In the genomic region with DNA sequence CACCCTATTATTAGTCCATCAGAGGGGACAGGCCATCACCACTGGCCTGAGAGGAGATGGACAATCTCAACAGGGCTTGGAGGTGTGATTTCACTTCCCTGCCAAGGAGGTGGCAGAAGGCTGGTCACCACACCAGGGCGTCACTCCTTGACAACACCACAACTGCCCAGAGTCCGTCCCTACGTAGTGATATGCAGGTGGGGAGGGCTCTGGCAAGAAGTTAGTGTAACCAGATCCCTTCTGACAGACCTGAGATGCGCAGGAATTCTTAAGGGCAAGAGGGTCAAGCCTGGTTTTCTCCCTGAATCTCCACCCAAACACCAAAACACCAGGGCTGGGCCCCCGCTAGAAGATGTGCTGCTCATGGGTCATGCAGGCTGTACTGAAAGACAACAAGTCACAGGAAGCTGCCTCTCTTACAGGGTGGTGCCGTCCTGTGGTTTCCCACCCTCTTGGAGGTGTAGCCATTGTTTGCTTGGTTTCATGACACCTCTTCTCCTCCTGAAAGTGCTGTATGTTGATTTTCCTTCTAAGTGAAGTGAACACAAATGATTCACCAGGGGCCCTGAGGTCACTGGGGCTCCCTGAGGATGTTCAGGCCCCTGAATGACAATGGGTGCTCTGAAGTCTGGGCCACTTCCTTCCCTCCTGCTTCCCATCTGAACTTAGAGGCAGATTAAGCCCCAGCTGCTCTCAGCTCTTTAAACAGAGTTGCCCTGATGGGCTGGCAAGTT, we compare ENCODE assay signal across 8 cellular contexts. TPM values are rescaled to one million over a fixed set of nuclear protein-coding genes. Genes with fewer than 3 reads are reported as not detected.
DNase-seq lines count a peak whose midpoint lies in the region; ATAC-seq and TF ChIP-seq lines count a peak whose summit lies in the region.

No MANE protein-coding gene starts in this region.

- ATAC-seq in T-cell (replicated peaks in 1 of 4): peak; percentile 89 to 95 (median 92)
- peak; percentile 99 for ATAC-seq in activated naive CD8-positive, alpha-beta T cell treated with anti-CD3 and anti-CD28 coated beads, Interleukin-2, amount 50 U/mL, for 24 hours

- H3K4me3 Mint-ChIP-seq in T-cell (peak overlapping the region; percentile 52 to 75 (median 75)), HFFc6 (no peak overlapping the region)
- no peak overlapping the region for H3K4me3 Mint-ChIP-seq in activated naive CD8-positive, alpha-beta T cell treated with anti-CD3 and anti-CD28 coated beads, Interleukin-2, amount 50 U/mL, for 24 hours

- H3K27me3 Mint-ChIP-seq in T-cell (no peaks in the 10 kb centered on the region), HFFc6 (ENCODE audit: insufficient read depth) (peaks cover 2% of the 10 kb centered on the region; the same call in 1 of the 2 replicates)
- H3K27me3 Mint-ChIP-seq in activated naive CD8-positive, alpha-beta T cell treated with anti-CD3 and anti-CD28 coated beads, Interleukin-2, amount 50 U/mL, for 24 hours: no peaks in the 10 kb centered on the region

- CTCF ChIA-PET in T-cell (lab: Charles Lee): interaction anchor here in 1 of 2 donors (1.0 to 1.5 kb wide), 4 partner anchors 22 to 173 kb away, joined by 3 to 7 read pairs (median 4); partner anchors contain the start of gene ATXN7L1

- peak overlapping the region; percentile 91 to 94 for H3K27ac Mint-ChIP-seq in T-cell
- peak overlapping the region; percentile 28 for H3K27ac Mint-ChIP-seq in activated naive CD8-positive, alpha-beta T cell treated with anti-CD3 and anti-CD28 coated beads, Interleukin-2, amount 50 U/mL, for 24 hours
- H3K27ac Mint-ChIP-seq in HFFc6: no peak overlapping the region

- DNase-seq in ELF-1 (ENCODE audit: low read depth, low spot score) (peak; percentile 83), T-cell (peak; percentile 34 to 76 (median 58)), GM19240 (ENCODE audit: insufficient read length, low spot score) (no peak), UCSD-AML1 (lab: John Stamatoyannopoulos, UW; ENCODE audit: unreplicated experiment) (no peak), HFFc6 (no peak), retina (no peak)
- DNase-seq in activated naive CD8-positive, alpha-beta T cell treated with anti-CD3 and anti-CD28 coated beads, Interleukin-2, amount 50 U/mL, for 24 hours: peak; percentile 68
- peak; percentile 16 to 38 for DNase-seq in stimulated activated CD4-positive, alpha-beta T cell treated with anti-CD3 and anti-CD28 coated beads, Interleukin-15, amount 100 ng/mL, for 1 hour (ENCODE audit: low read depth in 1 of 2, low spot score in 1 of 2)

- POLR2A ChIA-PET in T-cell (lab: Charles Lee): interaction anchor here in 1 of 2 donors (0.6 kb wide), 1 partner anchor 266 kb away, joined by 3 read pairs; no protein-coding TSS in a partner anchor

- H3K4me1 Mint-ChIP-seq in T-cell (peaks cover 71 to 72% (median 72%) of the 10 kb centered on the region in 3 donors), HFFc6 (ENCODE audit: low read depth) (peaks cover 45% of the 10 kb centered on the region)
- H3K4me1 Mint-ChIP-seq in activated naive CD8-positive, alpha-beta T cell treated with anti-CD3 and anti-CD28 coated beads, Interleukin-2, amount 50 U/mL, for 24 hours: peaks cover 54% of the 10 kb centered on the region

- peaks cover 13% of the 10 kb centered on the region for H3K36me3 Mint-ChIP-seq in T-cell
- H3K36me3 Mint-ChIP-seq in activated naive CD8-positive, alpha-beta T cell treated with anti-CD3 and anti-CD28 coated beads, Interleukin-2, amount 50 U/mL, for 24 hours (ENCODE audit: low read depth): peaks cover 5% of the 10 kb centered on the region
- H3K36me3 Mint-ChIP-seq in HFFc6 (ENCODE audit: low read depth): peaks cover 13% of the 10 kb centered on the region

- H3K9me3 Mint-ChIP-seq in T-cell (peaks cover 0 to 12% (median 0%) of the 10 kb centered on the region in 3 donors), HFFc6 (no peaks in the 10 kb centered on the region)
- peaks cover 4% of the 10 kb centered on the region for H3K9me3 Mint-ChIP-seq in activated naive CD8-positive, alpha-beta T cell treated with anti-CD3 and anti-CD28 coated beads, Interleukin-2, amount 50 U/mL, for 24 hours

- TF ChIP-seq CTCF in HFFc6 (IDR thresholded peaks at IDR 0.05): no peak

RNA-seq across cellular contexts. Expression of gene ATXN7L1, which starts 27.1 kb away (rescaled TPM):
- 10 to 100 TPM; 42.3 to 54.7 (median 47.4) TPM for total RNA-seq in T-cell
- 10 to 100 TPM in 3 of 6 experiments, 1 to 10 TPM in 3; 8.4 to 11.4 (median 9.8) TPM for total RNA-seq in HFFc6 (2021; fragmentation: NEBNext Ultra II Directional; extraction: Animal tissue kit (Norgen Biotek cat#: 25700))

Comparison
In these comparisons a context has a peak if more than half of its experiments do, and no peak if none do; other contexts are left out.
1. DNase-seq: peak in ELF-1 (single experiment), T-cell (34 of 34), activated naive CD8-positive, alpha-beta T cell treated with anti-CD3 and anti-CD28 coated beads, Interleukin-2, amount 50 U/mL, for 24 hours (single experiment) and stimulated activated CD4-positive, alpha-beta T cell treated with anti-CD3 and anti-CD28 coated beads, Interleukin-15, amount 100 ng/mL, for 1 hour (2 of 2); none in GM19240 (single experiment), UCSD-AML1 (single experiment), HFFc6 (single experiment) and retina (single experiment).
2. H3K4me3 Mint-ChIP-seq: peak in T-cell (3 of 3); none in activated naive CD8-positive, alpha-beta T cell treated with anti-CD3 and anti-CD28 coated beads, Interleukin-2, amount 50 U/mL, for 24 hours (single experiment) and HFFc6 (single experiment).